Comparison of ENCODE assay signal across 1 cellular context in the genomic region with DNA sequence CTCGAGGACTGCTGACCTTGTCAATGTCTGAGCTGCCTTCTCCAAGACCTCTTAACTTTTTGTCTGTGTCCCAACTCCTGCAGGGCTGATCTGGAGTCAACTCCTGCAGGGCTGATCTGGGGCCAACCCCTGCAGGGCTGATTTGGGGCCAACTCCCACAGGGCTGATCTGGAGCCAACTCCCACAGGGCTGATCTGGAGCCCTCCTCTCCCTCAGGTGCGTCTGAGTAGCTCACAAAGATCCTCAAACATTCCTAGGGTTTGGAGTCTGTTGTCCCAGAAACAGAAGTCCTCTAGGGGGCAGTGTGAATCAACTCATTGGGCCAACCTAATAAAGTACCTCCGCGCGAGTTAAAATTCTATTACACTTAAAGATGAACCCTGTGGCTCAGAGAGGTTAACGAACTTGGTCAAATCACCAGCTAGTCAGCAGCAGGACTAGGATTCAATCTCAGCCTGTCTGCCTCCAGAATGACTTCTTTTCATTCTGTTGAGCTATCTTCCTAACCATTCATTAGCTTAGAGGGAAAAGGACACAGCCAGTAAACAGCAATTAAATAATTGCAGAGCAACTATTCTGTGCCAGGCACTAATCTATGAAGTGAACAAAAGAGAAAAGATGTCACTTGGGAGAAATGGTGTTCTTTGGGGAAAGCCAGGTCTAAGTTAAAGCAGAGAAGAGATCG.
TF ChIP-seq lines count a peak whose summit lies in the region.

No MANE protein-coding gene starts in this region.

TF ChIP-seq in HCT116, 20 proteins besides CTCF, POLR2A, EP300 and RAD21:
- TF ChIP-seq, protein P1, sequence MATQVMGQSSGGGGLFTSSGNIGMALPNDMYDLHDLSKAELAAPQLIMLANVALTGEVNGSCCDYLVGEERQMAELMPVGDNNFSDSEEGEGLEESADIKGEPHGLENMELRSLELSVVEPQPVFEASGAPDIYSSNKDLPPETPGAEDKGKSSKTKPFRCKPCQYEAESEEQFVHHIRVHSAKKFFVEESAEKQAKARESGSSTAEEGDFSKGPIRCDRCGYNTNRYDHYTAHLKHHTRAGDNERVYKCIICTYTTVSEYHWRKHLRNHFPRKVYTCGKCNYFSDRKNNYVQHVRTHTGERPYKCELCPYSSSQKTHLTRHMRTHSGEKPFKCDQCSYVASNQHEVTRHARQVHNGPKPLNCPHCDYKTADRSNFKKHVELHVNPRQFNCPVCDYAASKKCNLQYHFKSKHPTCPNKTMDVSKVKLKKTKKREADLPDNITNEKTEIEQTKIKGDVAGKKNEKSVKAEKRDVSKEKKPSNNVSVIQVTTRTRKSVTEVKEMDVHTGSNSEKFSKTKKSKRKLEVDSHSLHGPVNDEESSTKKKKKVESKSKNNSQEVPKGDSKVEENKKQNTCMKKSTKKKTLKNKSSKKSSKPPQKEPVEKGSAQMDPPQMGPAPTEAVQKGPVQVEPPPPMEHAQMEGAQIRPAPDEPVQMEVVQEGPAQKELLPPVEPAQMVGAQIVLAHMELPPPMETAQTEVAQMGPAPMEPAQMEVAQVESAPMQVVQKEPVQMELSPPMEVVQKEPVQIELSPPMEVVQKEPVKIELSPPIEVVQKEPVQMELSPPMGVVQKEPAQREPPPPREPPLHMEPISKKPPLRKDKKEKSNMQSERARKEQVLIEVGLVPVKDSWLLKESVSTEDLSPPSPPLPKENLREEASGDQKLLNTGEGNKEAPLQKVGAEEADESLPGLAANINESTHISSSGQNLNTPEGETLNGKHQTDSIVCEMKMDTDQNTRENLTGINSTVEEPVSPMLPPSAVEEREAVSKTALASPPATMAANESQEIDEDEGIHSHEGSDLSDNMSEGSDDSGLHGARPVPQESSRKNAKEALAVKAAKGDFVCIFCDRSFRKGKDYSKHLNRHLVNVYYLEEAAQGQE (IDR thresholded peaks at IDR 0.05; ENCODE audit: low read depth): no peak
- TF ChIP-seq CBX3 (IDR thresholded peaks at IDR 0.05; ENCODE audit: low read depth): 0 out of 2 replicates have a peak, but pooled peaks have one; percentile 51
